Comparison of ENCODE assay signal across 6 cellular contexts in genomic region chr2:69907216-69907615, GRCh38.
"Had no signal": no experiment of that assay in that cellular context is flagged by ENCODE, and none has a peak within 500 bp of the region (broad histone marks: within the 10 kb centered on the region; RNA-seq: fewer than 3 reads in every experiment).

No MANE protein-coding gene starts in this region.

- DNase-seq: H9, HCEC 1CT had no signal

- H3K4me1 Mint-ChIP-seq: GM23338, H9 had no signal

- H3K9me3 Mint-ChIP-seq: GM23338, H9, IgD-negative memory B cell had no signal

- H3K27ac Mint-ChIP-seq: GM23338 had no signal

- H3K27ac ChIP-seq: HL-60 had no signal

- H3K27me3 Mint-ChIP-seq: IgD-negative memory B cell had no signal

- H3K4me3 Mint-ChIP-seq: GM23338, H9, IgD-negative memory B cell had no signal

- ATAC-seq: GM23338, HepG2 had no signal

- H3K4me3 ChIP-seq: GM23338 had no signal
